13 cellular contexts compared by ENCODE assay signal in the genomic region with DNA sequence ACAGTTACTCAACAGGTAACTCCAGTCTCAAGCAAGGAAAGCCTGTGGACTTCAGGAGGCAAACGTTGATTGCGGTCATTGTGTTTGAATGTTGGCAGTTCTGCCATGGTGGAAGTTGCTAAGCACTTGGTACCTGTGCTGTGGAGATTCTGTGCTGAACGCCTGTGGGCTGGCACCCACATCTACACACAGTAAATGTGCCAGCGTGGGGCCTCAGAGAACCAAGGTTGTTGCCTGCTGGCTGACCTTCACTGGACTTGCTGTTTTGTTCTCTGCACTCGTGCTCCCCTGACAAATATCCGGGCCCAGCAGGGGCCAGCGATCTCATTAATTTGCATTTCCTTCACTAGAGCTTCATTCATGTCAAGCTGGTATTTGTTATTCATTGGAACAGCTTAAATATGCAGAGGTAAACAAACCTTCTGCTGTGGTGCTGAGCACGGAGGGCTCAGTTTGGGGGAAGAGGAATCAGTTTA.
DNase-seq lines count a peak whose midpoint lies in the region; ATAC-seq, FAIRE-seq and TF ChIP-seq lines count a peak whose summit lies in the region.
"Had no signal": no experiment of that assay in that cellular context is flagged by ENCODE, and none has a peak within 500 bp of the region (broad histone marks: within the 10 kb centered on the region; RNA-seq: fewer than 3 reads in every experiment).

No MANE protein-coding gene starts in this region.

- H3K27me3 Mint-ChIP-seq in activated naive CD4-positive, alpha-beta T cell treated with anti-CD3 and anti-CD28 coated beads for 36 hours (ENCODE audit: low read depth), result no peaks in the 10 kb centered on the region
- H3K27me3 Mint-ChIP-seq: activated naive CD8-positive, alpha-beta T cell treated with anti-CD3 and anti-CD28 coated beads for 36 hours had no signal

- H3K9me3 ChIP-seq in pancreas, result no peaks in the 10 kb centered on the region
- no peaks in the 10 kb centered on the region for H3K9me3 ChIP-seq in tibial nerve

- CTCF ChIA-PET in activated naive CD4-positive, alpha-beta T cell treated with anti-CD3 and anti-CD28 coated beads for 36 hours (lab: Charles Lee), result no interaction called here

- H3K4me3 ChIP-seq in pancreas (no peak overlapping the region), tibial nerve (no peak overlapping the region)

- ATAC-seq in left ventricle myocardium superior (peak; percentile 95), pancreas (peak; percentile 67 to 89 (median 80))
- ATAC-seq: activated CD4-positive, CD25-positive, alpha-beta regulatory T cell treated with anti-CD3 and anti-CD28 coated beads, Interleukin-2, amount 50 U/mL, for 24 hours had no signal

- no peaks in the 10 kb centered on the region for H3K36me3 Mint-ChIP-seq in activated naive CD4-positive, alpha-beta T cell treated with anti-CD3 and anti-CD28 coated beads for 36 hours (ENCODE audit: low read depth)
- H3K36me3 Mint-ChIP-seq: activated naive CD8-positive, alpha-beta T cell treated with anti-CD3 and anti-CD28 coated beads for 36 hours had no signal

- FAIRE-seq in pancreas (lab: Jason Lieb, UNC), result no peak

- no peak for TF ChIP-seq POLR2A in tibial nerve (IDR thresholded peaks at IDR 0.05)

- DNase-seq in ELF-1 (ENCODE audit: low read depth, low spot score) (peak; percentile 86), NCI-H774 (lab: John Stamatoyannopoulos, UW) (peak; percentile 47), left ventricle myocardium superior (peak; percentile 79), pancreas (peak in 5 of 6 donors; percentile 18 to 49 (median 30)), tibial nerve (ENCODE audit: low spot score in 2 of 2) (no peak), T-helper 2 cell (no peak)
- no peak for DNase-seq in stimulated activated CD4-positive, alpha-beta T cell treated with anti-CD3 and anti-CD28 coated beads, Interleukin-4, amount 100 ng/mL, for 1 hour
- DNase-seq in activated naive CD4-positive, alpha-beta T cell treated with anti-CD3 and anti-CD28 coated beads for 36 hours, result no peak
- DNase-seq: activated naive CD8-positive, alpha-beta T cell treated with anti-CD3 and anti-CD28 coated beads for 36 hours; activated T-cell treated with anti-CD3 and anti-CD28 coated beads for 4 hours; DMS53 had no signal

- H3K4me1 ChIP-seq in pancreas (peaks cover 14 to 19% (median 18%) of the 10 kb centered on the region in 3 donors), tibial nerve (no peaks in the 10 kb centered on the region)

- TF ChIP-seq EP300 in tibial nerve (IDR thresholded peaks at IDR 0.05), result no peak

- H3K27ac ChIP-seq in pancreas (peak overlapping the region; percentile 4 to 36 (median 26)), tibial nerve (no peak overlapping the region)
- H3K27ac ChIP-seq: epithelial cell of prostate had no signal

- intact Hi-C loops in left ventricle myocardium superior (cut with micrococcal nuclease) (loop anchor here (10.0 kb wide), 1 partner anchor 63 kb away; no protein-coding TSS in a partner anchor), pancreas (cut with DNase I) (no loop called here)
- intact Hi-C loops in activated naive CD4-positive, alpha-beta T cell treated with anti-CD3 and anti-CD28 coated beads for 36 hours (cut with micrococcal nuclease), result no loop called here

- no peaks in the 10 kb centered on the region for H3K4me1 Mint-ChIP-seq in activated naive CD4-positive, alpha-beta T cell treated with anti-CD3 and anti-CD28 coated beads for 36 hours (ENCODE audit: low read depth)
- H3K4me1 Mint-ChIP-seq: activated naive CD8-positive, alpha-beta T cell treated with anti-CD3 and anti-CD28 coated beads for 36 hours had no signal

- H3K27me3 ChIP-seq in pancreas (no peaks in the 10 kb centered on the region), tibial nerve (no peaks in the 10 kb centered on the region)

- H3K4me3 Mint-ChIP-seq in activated naive CD4-positive, alpha-beta T cell treated with anti-CD3 and anti-CD28 coated beads for 36 hours, result no peak overlapping the region
- H3K4me3 Mint-ChIP-seq: activated naive CD8-positive, alpha-beta T cell treated with anti-CD3 and anti-CD28 coated beads for 36 hours had no signal

- TF ChIP-seq CTCF in pancreas (IDR thresholded peaks at IDR 0.05) (no peak), tibial nerve (IDR thresholded peaks at IDR 0.05) (no peak)

- no peak overlapping the region for H3K27ac Mint-ChIP-seq in activated naive CD4-positive, alpha-beta T cell treated with anti-CD3 and anti-CD28 coated beads for 36 hours
- H3K27ac Mint-ChIP-seq: activated naive CD8-positive, alpha-beta T cell treated with anti-CD3 and anti-CD28 coated beads for 36 hours had no signal

- H3K9me3 Mint-ChIP-seq in activated naive CD4-positive, alpha-beta T cell treated with anti-CD3 and anti-CD28 coated beads for 36 hours, result no peaks in the 10 kb centered on the region
- H3K9me3 Mint-ChIP-seq: activated naive CD8-positive, alpha-beta T cell treated with anti-CD3 and anti-CD28 coated beads for 36 hours had no signal

- H3K36me3 ChIP-seq in pancreas, result no peaks in the 10 kb centered on the region
- no peaks in the 10 kb centered on the region for H3K36me3 ChIP-seq in tibial nerve

- WGBS in pancreas, 2 donors, result 15 to 23% methylated on average over 8 of the region's 8 CpGs
- WGBS in tibial nerve, 2 donors, result 32% methylated on average over 8 of the region's 8 CpGs

Comparison
In these comparisons a context has a peak if more than half of its experiments do, and no peak if none do; other contexts are left out.
1. DNase-seq: peak in ELF-1 (single experiment), NCI-H774 (single experiment), left ventricle myocardium superior (single experiment) and pancreas (5 of 6); none in stimulated activated CD4-positive, alpha-beta T cell treated with anti-CD3 and anti-CD28 coated beads, Interleukin-4, amount 100 ng/mL, for 1 hour (single experiment), tibial nerve (0 of 2), activated naive CD4-positive, alpha-beta T cell treated with anti-CD3 and anti-CD28 coated beads for 36 hours (single experiment) and T-helper 2 cell (0 of 5).
2. H3K27ac ChIP-seq: peak in pancreas (4 of 4); none in tibial nerve (0 of 4).